ENCODE assay signal across 11 cellular contexts in genomic region chr22:35894464-35894878, GRCh38.
DNase-seq lines count a peak whose midpoint lies in the region; ATAC-seq, FAIRE-seq and TF ChIP-seq lines count a peak whose summit lies in the region.
"Had no signal": no experiment of that assay in that cellular context is flagged by ENCODE, and none has a peak within 500 bp of the region (broad histone marks: within the 10 kb centered on the region; RNA-seq: fewer than 3 reads in every experiment).

No MANE protein-coding gene starts in this region.

- TF ChIP-seq CTCF in pancreas (IDR thresholded peaks at IDR 0.05), result no peak

- no peak overlapping the region for H3K27ac ChIP-seq in pancreas
- H3K27ac ChIP-seq: KMS-11 had no signal

- H3K4me1 ChIP-seq in pancreas, result peaks cover 7 to 10% (median 8%) of the 10 kb centered on the region in 3 donors

- WGBS in pancreas, 2 donors, result 71% methylated on average over 7 of the region's 7 CpGs

- H3K36me3 ChIP-seq in pancreas, result no peaks in the 10 kb centered on the region

- intact Hi-C loops in Right ventricle myocardium inferior (cut with DNase I), result loop anchor here (2.0 to 5.0 kb wide), 2 partner anchors 16 to 52 kb away; no protein-coding TSS in a partner anchor
- intact Hi-C loops in cardiac septum (cut with DNase I), result loop anchor here (5.0 kb wide), 1 partner anchor 57 kb away; no protein-coding TSS in a partner anchor
- intact Hi-C loops in Right ventricle myocardium superior (cut with DNase I), result no loop called here
- intact Hi-C loops in pancreas (cut with DNase I), result loop anchor here in 1 of 3 donors (10.0 kb wide), 1 partner anchor 140 kb away; no protein-coding TSS in a partner anchor

- ATAC-seq in Right ventricle myocardium inferior, result peak; percentile 85
- ATAC-seq in Right ventricle myocardium superior (ENCODE audit: poor library complexity), result peak; percentile 88
- peak in 3 of 4 donors; percentile 49 to 61 (median 51) for ATAC-seq in pancreas
- no peak for ATAC-seq in GM19351 (IDR thresholded peaks at IDR 0.05; ENCODE audit: unreplicated experiment)

- H3K4me3 ChIP-seq in pancreas, result no peak overlapping the region

- no peaks in the 10 kb centered on the region for H3K9me3 ChIP-seq in pancreas

- no peak for DNase-seq in Right ventricle myocardium inferior (ENCODE audit: missing footprints)
- no peak for DNase-seq in cardiac septum (ENCODE audit: low spot score)
- DNase-seq in Right ventricle myocardium superior, result peak; percentile 47
- DNase-seq in pancreas, result no peak
- DNase-seq in stimulated activated CD4-positive, alpha-beta T cell treated with anti-CD3 and anti-CD28 coated beads, Interleukin-15, amount 100 ng/mL, for 24 hours, result no peak
- no peak for DNase-seq in mesenteric fat pad (ENCODE audit: low spot score)
- DNase-seq in AG20443 (ENCODE audit: low spot score), result no peak
- DNase-seq: islet precursor cell, T-helper 1 cell had no signal

- no peak for FAIRE-seq in pancreas (lab: Jason Lieb, UNC)

- no peaks in the 10 kb centered on the region for H3K27me3 ChIP-seq in pancreas
